Comparison of ENCODE assay signal across 30 cellular contexts in genomic region chr3:171145866-171146265, GRCh38.
"Had no signal": no experiment of that assay in that cellular context is flagged by ENCODE, and none has a peak within 500 bp of the region (broad histone marks: within the 10 kb centered on the region; RNA-seq: fewer than 3 reads in every experiment).

No MANE protein-coding gene starts in this region.

- ATAC-seq: activated CD8-positive, alpha-beta T cell treated with anti-CD3 and anti-CD28 coated beads for 36 hours; activated naive CD4-positive, alpha-beta T cell treated with anti-CD3 and anti-CD28 coated beads, Interleukin-2, amount 50 U/mL, for 72 hours; PC-3; Right ventricle myocardium inferior had no signal

- H3K36me3 ChIP-seq: adrenal gland, MG63 had no signal

- DNase-seq: activated CD4-positive, alpha-beta T cell treated with anti-CD3 and anti-CD28 coated beads, Interleukin-2, amount 10 ng/mL, durations not matched to agents 24 days and 14 days; activated CD4-positive, alpha-beta T cell treated with anti-CD3 and anti-CD28 coated beads, Interleukin-2, amount 50 U/mL, for 4 hours; activated CD8-positive, alpha-beta T cell treated with anti-CD3 and anti-CD28 coated beads for 36 hours; activated gamma-delta T cell treated with Interleukin-2 at 50 U/mL for 16 hours; activated naive CD4-positive, alpha-beta T cell treated with anti-CD3 and anti-CD28 coated beads for 36 hours; activated T-cell treated with anti-CD3 and anti-CD28 coated beads, Interleukin-2, amount 50 U/mL, for 1 hour; adrenal gland; anterior cingulate cortex; brain microvascular endothelial cell; central memory CD4-positive, alpha-beta T cell; Kasumi-1; KBM-7; MG63; NCI-H1048; NCI-H1105 treated with DMSO at 0.1 percent for 48 hours; NCI-H1436; NCI-H187; NCI-H2029 treated with DMSO at 0.1 percent for 48 hours; NCI-H2107; NCI-H2171; NCI-H510A; NCI-H526; NCI-H748 treated with DMSO at 0.1 percent for 48 hours; NK-92 treated with Interleukin-12 subunit alpha and Interleukin-12 subunit beta, amount 100 ng/mL, for 24 hours; PC-3; Peyer's patch; RPMI8226; SIG-M5 had no signal

- H3K4me3 ChIP-seq: adrenal gland, MG63, Peyer's patch had no signal

- H3K4me1 ChIP-seq: Peyer's patch had no signal

- H3K9me3 ChIP-seq: adrenal gland, MG63, Peyer's patch had no signal
